In the genomic region with DNA sequence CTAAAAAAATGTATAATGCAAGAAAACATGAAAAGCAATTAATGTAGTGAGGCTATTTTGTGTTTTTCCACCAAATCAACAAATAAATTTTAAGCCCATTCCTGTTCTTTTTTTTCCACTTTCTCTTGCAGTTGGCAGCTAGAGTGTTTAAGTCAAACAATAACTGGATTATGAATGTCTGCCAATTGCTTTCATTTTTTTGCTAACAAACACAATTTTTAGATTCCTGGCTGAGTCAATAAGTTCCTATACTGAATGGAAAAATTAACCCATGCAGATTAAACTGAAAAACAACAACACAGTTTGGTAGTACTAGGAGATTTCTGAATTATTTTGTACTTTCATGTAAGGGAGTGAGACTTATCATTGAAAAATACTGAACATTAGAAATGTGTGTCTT, we compare ENCODE assay signal across 25 cellular contexts.
A peak's percentile ranks its signal among the peaks of the same experiment; 100 is the strongest.
DNase-seq lines count a peak whose midpoint lies in the region; ATAC-seq and TF ChIP-seq lines count a peak whose summit lies in the region.
"Had no signal": no experiment of that assay in that cellular context is flagged by ENCODE, and none has a peak within 500 bp of the region (broad histone marks: within the 10 kb centered on the region; RNA-seq: fewer than 3 reads in every experiment).

No MANE protein-coding gene starts in this region.

- peak overlapping the region; percentile 70; the same call in 1 of the 2 replicates for H3K27ac Mint-ChIP-seq in GM23338
- no peak overlapping the region for H3K27ac Mint-ChIP-seq in activated CD4-positive, alpha-beta T cell treated with anti-CD3 and anti-CD28 coated beads for 36 hours
- H3K27ac Mint-ChIP-seq: CD14-positive monocyte; CD4-positive, alpha-beta T cell; CD8-positive, alpha-beta memory T cell had no signal

- H3K36me3 Mint-ChIP-seq in GM23338 (ENCODE audit: low read depth), result peaks cover 3% of the 10 kb centered on the region; the same call in 1 of the 3 replicates
- no peaks in the 10 kb centered on the region for H3K36me3 Mint-ChIP-seq in activated CD4-positive, alpha-beta T cell treated with anti-CD3 and anti-CD28 coated beads for 36 hours (ENCODE audit: low read depth)
- H3K36me3 Mint-ChIP-seq: CD14-positive monocyte; CD8-positive, alpha-beta memory T cell had no signal

- H3K27me3 ChIP-seq in GM23338 (ENCODE audit: insufficient read depth), result no peaks in the 10 kb centered on the region
- no peaks in the 10 kb centered on the region for H3K27me3 ChIP-seq in PC-9 (ENCODE audit: insufficient read depth, low read depth)
- no peaks in the 10 kb centered on the region for H3K27me3 ChIP-seq in neuron (ENCODE audit: insufficient read depth, low read length)
- H3K27me3 ChIP-seq: BE2C; BLaER1 treated with 17β-estradiol and CSF1 and Interleukin-3, amounts not matched to agents 10 nM and 100 nM had no signal

- H3F3A ChIP-seq in GM23338 (replicated peaks; ENCODE audit: low read depth), result no peaks in the 10 kb centered on the region
- H3F3A ChIP-seq in PC-9 (ENCODE audit: insufficient read depth, low read depth), result no peaks in the 10 kb centered on the region

- H3K4me1 Mint-ChIP-seq in GM23338, result peaks cover 6% of the 10 kb centered on the region
- no peaks in the 10 kb centered on the region for H3K4me1 Mint-ChIP-seq in activated CD4-positive, alpha-beta T cell treated with anti-CD3 and anti-CD28 coated beads for 36 hours
- H3K4me1 Mint-ChIP-seq: CD14-positive monocyte; CD8-positive, alpha-beta memory T cell had no signal

- H3K36me3 ChIP-seq in GM23338 (ENCODE audit: insufficient read depth) (peaks cover 3% of the 10 kb centered on the region; the same call in 1 of the 2 replicates), PC-9 (ENCODE audit: low read depth) (no peaks in the 10 kb centered on the region), neuron (ENCODE audit: insufficient read depth, low read length) (no peaks in the 10 kb centered on the region)
- H3K36me3 ChIP-seq: BE2C; BLaER1 treated with 17β-estradiol and CSF1 and Interleukin-3, amounts not matched to agents 10 nM and 100 nM had no signal

- H3K4me3 ChIP-seq in GM23338 (no peak overlapping the region), PC-9 (no peak overlapping the region), choroid plexus epithelial cell (ENCODE audit: low read depth, low read length) (no peak overlapping the region), neuron (ENCODE audit: low read length) (no peak overlapping the region)
- H3K4me3 ChIP-seq: A549; BLaER1 treated with 17β-estradiol and CSF1 and Interleukin-3, amounts not matched to agents 10 nM and 100 nM; GM12878; GM23248 had no signal

- no peaks in the 10 kb centered on the region for H4K20me1 ChIP-seq in GM23338 (replicated peaks; ENCODE audit: insufficient read depth)
- no peaks in the 10 kb centered on the region for H4K20me1 ChIP-seq in PC-9 (ENCODE audit: insufficient read depth)
- H4K20me1 ChIP-seq: BLaER1 treated with 17β-estradiol and CSF1 and Interleukin-3, amounts not matched to agents 10 nM and 100 nM had no signal

- no peak overlapping the region for H3K4me3 Mint-ChIP-seq in GM23338
- no peak overlapping the region for H3K4me3 Mint-ChIP-seq in activated CD4-positive, alpha-beta T cell treated with anti-CD3 and anti-CD28 coated beads for 36 hours
- H3K4me3 Mint-ChIP-seq: CD14-positive monocyte; CD4-positive, alpha-beta T cell; CD8-positive, alpha-beta memory T cell; H9 had no signal

- CTCF ChIA-PET in PC-9 (lab: Charles Lee), result no interaction called here
- CTCF ChIA-PET in activated CD4-positive, alpha-beta T cell treated with anti-CD3 and anti-CD28 coated beads for 36 hours (lab: Charles Lee), result no interaction called here

- H3K4me1 ChIP-seq in GM23338 (ENCODE audit: insufficient read depth) (no peaks in the 10 kb centered on the region), PC-9 (replicated peaks; ENCODE audit: insufficient read depth) (no peaks in the 10 kb centered on the region), neuron (ENCODE audit: insufficient read depth, low read length) (no peaks in the 10 kb centered on the region)
- H3K4me1 ChIP-seq: A549; BE2C; BLaER1 treated with 17β-estradiol and CSF1 and Interleukin-3, amounts not matched to agents 10 nM and 100 nM had no signal

- DNase-seq in GM23338 (ENCODE audit: low spot score) (no peak), PC-9 (no peak), choroid plexus epithelial cell (ENCODE audit: low read depth) (peak; percentile 2), NCI-H1436 (lab: John Stamatoyannopoulos, UW) (no peak), sciatic nerve (ENCODE audit: low spot score) (no peak), left colon (no peak)
- no peak for DNase-seq in activated CD4-positive, alpha-beta T cell treated with anti-CD3 and anti-CD28 coated beads for 36 hours
- DNase-seq: 8988T; ACHN; AML-193; BE2C; CD4-positive, alpha-beta T cell; CD8-positive, alpha-beta memory T cell; DMS 273 treated with DMSO at 0.1 percent for 48 hours; DMS79; EL; GDM1; GM23248; H9 had no signal

- intact Hi-C loops in PC-9 (cut with micrococcal nuclease; ENCODE audit: unreplicated experiment) (no loop called here), sciatic nerve (cut with DNase I) (no loop called here), left colon (cut with DNase I, micrococcal nuclease) (no loop called here)
- intact Hi-C loops in activated CD4-positive, alpha-beta T cell treated with anti-CD3 and anti-CD28 coated beads for 36 hours (cut with DNase I, micrococcal nuclease), result no loop called here

- no peaks in the 10 kb centered on the region for H3K9me2 ChIP-seq in GM23338 (ENCODE audit: insufficient read depth)
- no peaks in the 10 kb centered on the region for H3K9me2 ChIP-seq in PC-9 (ENCODE audit: insufficient read depth)

- H3K79me2 ChIP-seq in GM23338 (replicated peaks; ENCODE audit: insufficient read depth) (no peaks in the 10 kb centered on the region), PC-9 (ENCODE audit: low read depth) (no peaks in the 10 kb centered on the region)

- ATAC-seq in GM23338, result no peak
- ATAC-seq in sciatic nerve, result no peak
- ATAC-seq in left colon, result no peak
- ATAC-seq in activated CD4-positive, alpha-beta T cell treated with anti-CD3 and anti-CD28 coated beads for 36 hours, result no peak
- ATAC-seq: A549, GM12878, HCT116 had no signal

- no TSS peak for BruUV-seq in PC-9 (replicated peaks; lab: Mats Ljungman, UMichigan)

- POLR2A ChIA-PET in PC-9 (lab: Charles Lee; ENCODE audit: unreplicated experiment), result no interaction called here
- POLR2A ChIA-PET in activated CD4-positive, alpha-beta T cell treated with anti-CD3 and anti-CD28 coated beads for 36 hours (lab: Charles Lee), result no interaction called here

- H3K4me2 ChIP-seq in GM23338 (no peak overlapping the region), PC-9 (no peak overlapping the region)
- H3K4me2 ChIP-seq: A549; BLaER1 treated with 17β-estradiol and CSF1 and Interleukin-3, amounts not matched to agents 10 nM and 100 nM had no signal

- peaks cover 1% of the 10 kb centered on the region for H3K27me3 Mint-ChIP-seq in GM23338 (ENCODE audit: insufficient read depth, low read depth, poor library complexity)
- no peaks in the 10 kb centered on the region for H3K27me3 Mint-ChIP-seq in activated CD4-positive, alpha-beta T cell treated with anti-CD3 and anti-CD28 coated beads for 36 hours
- H3K27me3 Mint-ChIP-seq: CD4-positive, alpha-beta T cell; CD8-positive, alpha-beta memory T cell had no signal

- TF ChIP-seq CTCF in GM23338 (conservative IDR thresholded peaks at IDR 0.05; ENCODE audit: low read depth in 2 of 2), result no peak
- TF ChIP-seq CTCF in PC-9 (conservative IDR thresholded peaks at IDR 0.05), result no peak
- TF ChIP-seq CTCF in choroid plexus epithelial cell (conservative IDR thresholded peaks at IDR 0.05; ENCODE audit: low read depth, low read length), result no peak

- 0 out of 2 replicates have a peak, but pooled peaks cover 3% of the 10 kb centered on the region for H3K9me3 ChIP-seq in PC-9 (ENCODE audit: insufficient read depth, low read depth)
- H3K9me3 ChIP-seq in neuron (ENCODE audit: low read length), result no peaks in the 10 kb centered on the region
- H3K9me3 ChIP-seq: A549, BE2C had no signal

- no peak overlapping the region for H3K27ac ChIP-seq in GM23338 (ENCODE audit: low read depth)
- no peak overlapping the region for H3K27ac ChIP-seq in PC-9
- H3K27ac ChIP-seq: A549; BLaER1 treated with 17β-estradiol and CSF1 and Interleukin-3, amounts not matched to agents 10 nM and 100 nM; GM23248 had no signal

- H3K9me3 Mint-ChIP-seq in GM23338, result no peaks in the 10 kb centered on the region
- H3K9me3 Mint-ChIP-seq in activated CD4-positive, alpha-beta T cell treated with anti-CD3 and anti-CD28 coated beads for 36 hours (ENCODE audit: low read depth), result peaks cover 3% of the 10 kb centered on the region
- H3K9me3 Mint-ChIP-seq: CD4-positive, alpha-beta T cell had no signal

- H2AFZ ChIP-seq in GM23338 (no peak overlapping the region), PC-9 (0 out of 2 replicates have a peak overlapping the region, but pooled peaks have one; percentile 50), neuron (ENCODE audit: low read depth, low read length) (peak overlapping the region; percentile 46)
- H2AFZ ChIP-seq: GM23248 had no signal

TF ChIP-seq in GM23338, 12 proteins besides CTCF, POLR2A, EP300 and RAD21:
- TF ChIP-seq, protein P1, sequence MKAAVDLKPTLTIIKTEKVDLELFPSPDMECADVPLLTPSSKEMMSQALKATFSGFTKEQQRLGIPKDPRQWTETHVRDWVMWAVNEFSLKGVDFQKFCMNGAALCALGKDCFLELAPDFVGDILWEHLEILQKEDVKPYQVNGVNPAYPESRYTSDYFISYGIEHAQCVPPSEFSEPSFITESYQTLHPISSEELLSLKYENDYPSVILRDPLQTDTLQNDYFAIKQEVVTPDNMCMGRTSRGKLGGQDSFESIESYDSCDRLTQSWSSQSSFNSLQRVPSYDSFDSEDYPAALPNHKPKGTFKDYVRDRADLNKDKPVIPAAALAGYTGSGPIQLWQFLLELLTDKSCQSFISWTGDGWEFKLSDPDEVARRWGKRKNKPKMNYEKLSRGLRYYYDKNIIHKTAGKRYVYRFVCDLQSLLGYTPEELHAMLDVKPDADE (IDR thresholded peaks at IDR 0.05), result no peak
- TF ChIP-seq EZH2phosphoT487 (IDR thresholded peaks at IDR 0.05; ENCODE audit: unreplicated experiment), result no peak
- TF ChIP-seq POLR2AphosphoS5 (IDR thresholded peaks at IDR 0.05; ENCODE audit: low read depth), result no peak
- no peak for TF ChIP-seq NANOG (IDR thresholded peaks at IDR 0.05; ENCODE audit: borderline replicate concordance)
- TF ChIP-seq STAT1 (IDR thresholded peaks at IDR 0.05; ENCODE audit: unreplicated experiment), result no peak
